Comparison of ENCODE assay signal across 8 cellular contexts in genomic region chr22:36853407-36854099, GRCh38. TPM values are rescaled to one million over a fixed set of nuclear protein-coding genes. Genes with fewer than 3 reads are reported as not detected.
DNase-seq lines count a peak whose midpoint lies in the region; ATAC-seq, FAIRE-seq and TF ChIP-seq lines count a peak whose summit lies in the region.

No MANE protein-coding gene starts in this region.

- no peak overlapping the region for H2BK120ac ChIP-seq in H9 (ENCODE audit: low read depth, low read length, poor library complexity, severe bottlenecking)

- no peaks in the 10 kb centered on the region for H4K20me1 ChIP-seq in H9 (ENCODE audit: control insufficient read depth, insufficient read depth, insufficient read length)

- peak overlapping the region; percentile 81 for H2AFZ ChIP-seq in H9 (ENCODE audit: low read length)

- no peak overlapping the region for H3K18ac ChIP-seq in H9 (ENCODE audit: insufficient read length, low read depth, low read length)

- H3K27me3 ChIP-seq in H9 (ENCODE audit: insufficient read depth, low read length): no peaks in the 10 kb centered on the region; the same call in 1 of the 2 replicates

- no peaks in the 10 kb centered on the region for H3K36me3 Mint-ChIP-seq in CD14-positive monocyte
- H3K36me3 Mint-ChIP-seq in H9 (ENCODE audit: insufficient read depth in 1 of 3, low read depth in 3 of 3): peaks cover 2 to 6% (median 5%) of the 10 kb centered on the region in 3 experiments; a peak in 3 of 7 replicates
- H3K36me3 Mint-ChIP-seq in activated T-helper 2 cell treated with anti-CD3 and anti-CD28 coated beads, Interferon-gamma antibody, Interleukin-2, Interleukin-4, amounts not matched to agents 10 μg/mL and 5 μg/mL and 100 μg/mL, durations not matched to agents 14 hours and 24 hours and 36 hours (ENCODE audit: low read depth): no peaks in the 10 kb centered on the region

- H3K9me3 Mint-ChIP-seq in CD14-positive monocyte (peaks cover 0 to 10% (median 7%) of the 10 kb centered on the region in 7 donors), H9 (peaks cover 4% of the 10 kb centered on the region in 2 experiments; a peak in 2 of 5 replicates)
- peaks cover 4% of the 10 kb centered on the region for H3K9me3 Mint-ChIP-seq in activated T-helper 2 cell treated with anti-CD3 and anti-CD28 coated beads, Interferon-gamma antibody, Interleukin-2, Interleukin-4, amounts not matched to agents 10 μg/mL and 5 μg/mL and 100 μg/mL, durations not matched to agents 14 hours and 24 hours and 36 hours

- no peak overlapping the region for H4K5ac ChIP-seq in H9 (ENCODE audit: insufficient read length, low read depth, low read length)

- H3K4me1 Mint-ChIP-seq in CD14-positive monocyte: peaks cover 33% of the 10 kb centered on the region
- H3K4me1 Mint-ChIP-seq in H9: peaks cover 4 to 20% of the 10 kb centered on the region in 2 experiments
- H3K4me1 Mint-ChIP-seq in activated T-helper 2 cell treated with anti-CD3 and anti-CD28 coated beads, Interferon-gamma antibody, Interleukin-2, Interleukin-4, amounts not matched to agents 10 μg/mL and 5 μg/mL and 100 μg/mL, durations not matched to agents 14 hours and 24 hours and 36 hours (ENCODE audit: low read depth): peaks cover 18% of the 10 kb centered on the region

- DNase-seq in CD14-positive monocyte (ENCODE audit: low spot score): peak; percentile 88
- peak; percentile 87 for DNase-seq in H9
- peak; percentile 82 for DNase-seq in RPMI8226
- peak; percentile 83 for DNase-seq in activated T-helper 2 cell treated with anti-CD3 and anti-CD28 coated beads, Interferon-gamma antibody, Interleukin-2, Interleukin-4, amounts not matched to agents 10 μg/mL and 5 μg/mL and 100 μg/mL, durations not matched to agents 14 hours and 24 hours and 36 hours (ENCODE audit: low spot score)
- DNase-seq in Right ventricle myocardium superior: peak; percentile 86
- DNase-seq in retinal pigment epithelial cell (ENCODE audit: low read depth): no peak
- no peak for DNase-seq in frontal cortex (ENCODE audit: low spot score in 2 of 2)

- no peak overlapping the region for H3K4me2 ChIP-seq in H9 (ENCODE audit: insufficient read depth, insufficient read length, low read length)

- H4K8ac ChIP-seq in H9 (replicated peaks; ENCODE audit: insufficient read length, low read depth, low read length): no peak overlapping the region

- TF ChIP-seq CTCF in CD14-positive monocyte (IDR thresholded peaks at IDR 0.05) (peak; percentile 87), H9 (conservative IDR thresholded peaks at IDR 0.05) (peak; percentile 90), retinal pigment epithelial cell (conservative IDR thresholded peaks at IDR 0.05; ENCODE audit: low read depth, low read length) (peak; percentile 85)

- H3K27ac ChIP-seq in H9 (ENCODE audit: insufficient read length, low read depth, low read length): no peak overlapping the region

- H4K91ac ChIP-seq in H9 (ENCODE audit: insufficient read length, low read depth, low read length): no peak overlapping the region

- H3K79me2 ChIP-seq in H9 (ENCODE audit: insufficient read depth, low read length): no peaks in the 10 kb centered on the region

- H2BK20ac ChIP-seq in H9 (ENCODE audit: low read depth, low read length, poor library complexity, severe bottlenecking): no peak overlapping the region

- intact Hi-C loops in CD14-positive monocyte (cut with micrococcal nuclease): loop anchor here in 1 of 2 donors (10.0 kb wide), 1 partner anchor 309 kb away; no protein-coding TSS in a partner anchor
- intact Hi-C loops in activated T-helper 2 cell treated with anti-CD3 and anti-CD28 coated beads, Interferon-gamma antibody, Interleukin-2, Interleukin-4, amounts not matched to agents 10 μg/mL and 5 μg/mL and 100 μg/mL, durations not matched to agents 14 hours and 24 hours and 36 hours (cut with micrococcal nuclease): no loop called here
- intact Hi-C loops in Right ventricle myocardium superior (cut with DNase I): no loop called here

- H3K9ac ChIP-seq in H9 (ENCODE audit: extremely low read depth, insufficient read length, low read length): no peak overlapping the region

- H3K56ac ChIP-seq in H9 (ENCODE audit: insufficient read length, low read depth, low read length): no peak overlapping the region

- no peaks in the 10 kb centered on the region for H3K79me1 ChIP-seq in H9 (ENCODE audit: insufficient read depth, low read depth, low read length, poor library complexity, severe bottlenecking)

- H3K4me1 ChIP-seq in H9 (ENCODE audit: insufficient read depth, low read length): no peaks in the 10 kb centered on the region; the same call in 1 of the 2 replicates

- no CpG with 5 or more reads among the region's 16 CpGs for WGBS in H9 (ENCODE audit: extremely low coverage, insufficient read length, low lambda C conversion rate)

- no peak overlapping the region for H3K4me3 ChIP-seq in retinal pigment epithelial cell (ENCODE audit: low read length)

- H3K27ac Mint-ChIP-seq in CD14-positive monocyte (peak overlapping the region; percentile 73 to 91 (median 83)), H9 (peak overlapping the region in 1 of 3 experiments; percentile 74; a peak in 1 of 7 replicates)
- H3K27ac Mint-ChIP-seq in activated T-helper 2 cell treated with anti-CD3 and anti-CD28 coated beads, Interferon-gamma antibody, Interleukin-2, Interleukin-4, amounts not matched to agents 10 μg/mL and 5 μg/mL and 100 μg/mL, durations not matched to agents 14 hours and 24 hours and 36 hours: peak overlapping the region; percentile 66

- H3T11ph ChIP-seq in H9 (ENCODE audit: low read length): no peak overlapping the region

- no peak overlapping the region for H2AK5ac ChIP-seq in H9 (ENCODE audit: insufficient read length, low read length)

- no peak overlapping the region for H2BK5ac ChIP-seq in H9 (ENCODE audit: insufficient read length, low read length)

- H2BK15ac ChIP-seq in H9 (ENCODE audit: low read depth, low read length): no peak overlapping the region

- H3K23me2 ChIP-seq in H9 (ENCODE audit: insufficient read length, low read depth, low read length, poor library complexity, severe bottlenecking): no peaks in the 10 kb centered on the region

- ATAC-seq in Right ventricle myocardium superior (ENCODE audit: poor library complexity): peak; percentile 46
- no peak for ATAC-seq in HG03342 (IDR thresholded peaks at IDR 0.05; ENCODE audit: unreplicated experiment)

- peak overlapping the region; percentile 76 to 91 for H3K4me3 Mint-ChIP-seq in CD14-positive monocyte
- H3K4me3 Mint-ChIP-seq in H9: no peak overlapping the region
- peak overlapping the region; percentile 14 for H3K4me3 Mint-ChIP-seq in activated T-helper 2 cell treated with anti-CD3 and anti-CD28 coated beads, Interferon-gamma antibody, Interleukin-2, Interleukin-4, amounts not matched to agents 10 μg/mL and 5 μg/mL and 100 μg/mL, durations not matched to agents 14 hours and 24 hours and 36 hours (ENCODE audit: low read depth)

- FAIRE-seq in frontal cortex (lab: Jason Lieb, UNC): no peak

- H3K4ac ChIP-seq in H9 (ENCODE audit: low read depth, low read length): no peak overlapping the region

- H3K27me3 Mint-ChIP-seq in CD14-positive monocyte (ENCODE audit: low read depth in 3 of 3): peaks cover 17 to 28% (median 18%) of the 10 kb centered on the region in 3 donors
- peaks cover 53% of the 10 kb centered on the region for H3K27me3 Mint-ChIP-seq in H9 (ENCODE audit: low read depth)
- H3K27me3 Mint-ChIP-seq in activated T-helper 2 cell treated with anti-CD3 and anti-CD28 coated beads, Interferon-gamma antibody, Interleukin-2, Interleukin-4, amounts not matched to agents 10 μg/mL and 5 μg/mL and 100 μg/mL, durations not matched to agents 14 hours and 24 hours and 36 hours (ENCODE audit: low read depth): peaks cover 12% of the 10 kb centered on the region

- H3K23ac ChIP-seq in H9 (ENCODE audit: insufficient read length, low read depth, low read length): no peak overlapping the region

- no peak overlapping the region for H2BK12ac ChIP-seq in H9 (ENCODE audit: insufficient read length, low read depth, low read length)

- H3K14ac ChIP-seq in H9 (ENCODE audit: insufficient read depth, low read length): peak overlapping the region; percentile 52; the same call in 1 of the 2 replicates

- H3K9me3 ChIP-seq in H9 (ENCODE audit: control insufficient read depth, low read depth, low read length): no peaks in the 10 kb centered on the region

RNA-seq across cellular contexts. Expression of gene NCF4, which starts 7.3 kb away (rescaled TPM):
- polyA plus RNA-seq in CD14-positive monocyte: 100 to 1,000 TPM; 209 to 249 TPM
- total RNA-seq in H9 (2021) (not detected in 2 replicates), Right ventricle myocardium superior (7.1 TPM), frontal cortex (2.0 TPM)
- total RNA-seq in activated T-helper 2 cell treated with anti-CD3 and anti-CD28 coated beads, Interferon-gamma antibody, Interleukin-2, Interleukin-4, amounts not matched to agents 10 μg/mL and 5 μg/mL and 100 μg/mL, durations not matched to agents 14 hours and 24 hours and 36 hours: 15.7 and 18.8 TPM in 2 replicates

RNA-seq across cellular contexts. Expression of gene PVALB, which starts 36.7 kb away (rescaled TPM):
- polyA plus RNA-seq in CD14-positive monocyte: under 1 TPM in 1 of 2 donors, not detected in 1; 0.65 TPM
- total RNA-seq in H9 (2021) (2.7 and 3.0 TPM in 2 replicates), Right ventricle myocardium superior (not detected), frontal cortex (not detected)
- total RNA-seq in activated T-helper 2 cell treated with anti-CD3 and anti-CD28 coated beads, Interferon-gamma antibody, Interleukin-2, Interleukin-4, amounts not matched to agents 10 μg/mL and 5 μg/mL and 100 μg/mL, durations not matched to agents 14 hours and 24 hours and 36 hours: not detected in 2 replicates

RNA-seq across cellular contexts. Expression of gene CSF2RB, which starts 59.9 kb away (rescaled TPM):
- 10 to 100 TPM; 29.9 to 52.7 TPM for polyA plus RNA-seq in CD14-positive monocyte
- total RNA-seq in H9 (2021) (not detected in 2 replicates), Right ventricle myocardium superior (2.2 TPM), frontal cortex (0.41 TPM)
- 4.6 and 4.9 TPM in 2 replicates for total RNA-seq in activated T-helper 2 cell treated with anti-CD3 and anti-CD28 coated beads, Interferon-gamma antibody, Interleukin-2, Interleukin-4, amounts not matched to agents 10 μg/mL and 5 μg/mL and 100 μg/mL, durations not matched to agents 14 hours and 24 hours and 36 hours

Comparison
In these comparisons a context has a peak if more than half of its experiments do, and no peak if none do; other contexts are left out.
1. DNase-seq: peak in CD14-positive monocyte (single experiment), H9 (single experiment), RPMI8226 (single experiment), activated T-helper 2 cell treated with anti-CD3 and anti-CD28 coated beads, Interferon-gamma antibody, Interleukin-2, Interleukin-4, amounts not matched to agents 10 μg/mL and 5 μg/mL and 100 μg/mL, durations not matched to agents 14 hours and 24 hours and 36 hours (single experiment) and Right ventricle myocardium superior (single experiment); none in retinal pigment epithelial cell (single experiment) and frontal cortex (0 of 2).
2. H3K4me3 Mint-ChIP-seq: peak in CD14-positive monocyte (2 of 2) and activated T-helper 2 cell treated with anti-CD3 and anti-CD28 coated beads, Interferon-gamma antibody, Interleukin-2, Interleukin-4, amounts not matched to agents 10 μg/mL and 5 μg/mL and 100 μg/mL, durations not matched to agents 14 hours and 24 hours and 36 hours (single experiment); none in H9 (0 of 2).
3. Peak in every context shown above with its lines, with median percentiles within 50 percentile points of each other: CTCF ChIP-seq.